In the genomic region with DNA sequence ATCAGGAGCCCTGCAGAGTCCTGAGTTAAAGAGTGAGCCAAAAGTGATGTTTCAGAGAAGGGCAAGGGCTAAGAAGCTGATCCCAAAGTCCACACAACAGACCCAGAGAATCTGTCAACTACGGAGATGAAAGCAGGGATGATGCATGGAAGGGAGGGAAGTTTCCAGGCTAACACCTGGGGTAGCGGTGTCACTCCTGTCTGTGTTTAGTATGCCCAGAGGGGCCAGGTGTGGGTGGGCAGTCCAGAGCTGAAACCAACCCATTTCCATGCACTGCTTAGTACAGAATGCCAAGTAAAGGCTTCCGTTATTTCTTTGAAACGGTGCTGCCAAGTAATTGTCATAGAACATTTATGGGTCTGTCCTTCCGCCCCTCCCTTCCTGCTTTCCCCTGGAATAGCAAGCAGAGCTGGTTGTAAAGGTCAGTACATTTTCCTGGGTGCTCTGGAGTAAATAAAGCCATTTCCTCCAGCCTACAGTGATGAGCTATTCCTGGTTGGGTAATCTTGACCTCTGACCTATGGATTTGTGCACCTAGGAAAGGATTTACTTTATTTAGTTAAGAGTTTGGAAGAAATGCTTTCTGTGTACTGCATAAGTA, we compare ENCODE assay signal across 9 cellular contexts. TPM values are rescaled to one million over a fixed set of nuclear protein-coding genes. Genes with fewer than 3 reads are reported as not detected.
A peak's percentile ranks its signal among the peaks of the same experiment; 100 is the strongest.
DNase-seq lines count a peak whose midpoint lies in the region; ATAC-seq, FAIRE-seq and TF ChIP-seq lines count a peak whose summit lies in the region.
"Not testable (repeated sequence)": the region's sequence is repeated elsewhere in the genome, so short reads cannot be mapped to it uniquely, and the experiment has no call there.
"Had no signal": no experiment of that assay in that cellular context is flagged by ENCODE, and none has a peak within 500 bp of the region (broad histone marks: within the 10 kb centered on the region; RNA-seq: fewer than 3 reads in every experiment).

No MANE protein-coding gene starts in this region.

- not testable (repeated sequence) for H3K4me3 ChIP-seq in HEK293 (ENCODE audit: low read depth, low read length); Panc1 (ENCODE audit: low read depth in 2 of 2, low read length in 2 of 2); colonic mucosa

- CTCF ChIA-PET in Calu3 (lab: Charles Lee) = interaction anchor here (0.6 to 1.9 kb wide), 14 partner anchors 12 to 826 kb away, joined by 3 to 26 read pairs (median 4); a partner anchor contains a TSS
- CTCF ChIA-PET in HEK293 (lab: Yijun Ruan, JAX) = interaction anchor here (0.6 to 2.5 kb wide), 26 partner anchors 10 to 816 kb away, joined by 3 to 29 read pairs (median 3); no protein-coding TSS in a partner anchor
- CTCF ChIA-PET in Panc1 (lab: Charles Lee) = interaction anchor here (0.7 to 1.9 kb wide), 5 partner anchors 61 to 1907 kb away, joined by 3 to 16 read pairs (median 5); no protein-coding TSS in a partner anchor

- ATAC-seq in Panc1 = peak; percentile 66
- ATAC-seq in Right ventricle myocardium inferior = peak; percentile 20
- peak; percentile 98 for ATAC-seq in left colon
- ATAC-seq in omental fat pad (ENCODE audit: low FRiP score) = peak; percentile 67

- H3K36me3 Mint-ChIP-seq in Calu3 (ENCODE audit: insufficient read depth, unreplicated experiment) = not testable (repeated sequence)

- peak; percentile 87 for FAIRE-seq in urothelium cell line (lab: Jason Lieb, UNC)

- peaks cover 14% of the 10 kb centered on the region for H3K4me1 Mint-ChIP-seq in Calu3 (ENCODE audit: low read depth, unreplicated experiment)

- not testable (repeated sequence) for H3K4me1 ChIP-seq in HEK293 (ENCODE audit: control insufficient read depth, insufficient read depth, low read length); Panc1 (ENCODE audit: control insufficient read depth, insufficient read depth, low read length); colonic mucosa

- not testable (repeated sequence) for BruUV-seq in Calu3 (replicated peaks; lab: Mats Ljungman, UMichigan)
- BruUV-seq in Panc1 (replicated peaks; lab: Mats Ljungman, UMichigan) = TSS peak; percentile 49

- not testable (repeated sequence) for H3K27me3 ChIP-seq in Panc1 (ENCODE audit: control insufficient read depth, insufficient read depth, low read length); colonic mucosa

- intact Hi-C loops in Calu3 (cut with micrococcal nuclease; ENCODE audit: unreplicated experiment) (loop anchor here (1.0 to 5.0 kb wide), 4 partner anchors 60 to 315 kb away; a partner anchor contains a TSS), Panc1 (cut with micrococcal nuclease; ENCODE audit: unreplicated experiment) (loop anchor here (1.0 to 5.0 kb wide), 2 partner anchors 174 to 325 kb away; no protein-coding TSS in a partner anchor), Right ventricle myocardium inferior (cut with DNase I) (loop anchor here (1.0 to 10.0 kb wide), 4 partner anchors 59 to 320 kb away; a partner anchor contains a TSS)
- intact Hi-C loops in colonic mucosa (cut with DNase I); left colon (cut with DNase I, micrococcal nuclease): not testable (repeated sequence)

- DNase-seq in Calu3 (peak; percentile 22), colonic mucosa (peak; percentile 53)
- DNase-seq in Panc1 (ENCODE audit: low read depth, low spot score); Right ventricle myocardium inferior (ENCODE audit: missing footprints); left colon; omental fat pad (ENCODE audit: low spot score); urothelium cell line (ENCODE audit: low spot score): not testable (repeated sequence)

- POLR2A ChIA-PET in HEK293 (lab: Yijun Ruan, JAX) = not testable (repeated sequence)
- POLR2A ChIA-PET in Panc1 (lab: Charles Lee) = interaction anchor here (0.7 kb wide), 1 partner anchor 126 kb away, joined by 4 read pairs; no protein-coding TSS in a partner anchor

- H3K27ac ChIP-seq in HEK293 (ENCODE audit: extremely low read depth, low read depth, low read length); Panc1 (ENCODE audit: low read length); colonic mucosa: not testable (repeated sequence)

- not testable (repeated sequence) for H3K9me3 ChIP-seq in HEK293 (ENCODE audit: control insufficient read depth, insufficient read depth, low read depth, low read length); Panc1 (ENCODE audit: control insufficient read depth, insufficient read depth, low read depth, low read length); colonic mucosa

- H3K9me3 Mint-ChIP-seq in Calu3 (ENCODE audit: low read depth, unreplicated experiment) = not testable (repeated sequence)

- not testable (repeated sequence) for H3K9ac ChIP-seq in colonic mucosa (ENCODE audit: low read depth in 2 of 2, low read length in 2 of 2)

- in situ Hi-C loops in Panc1 (cut with HindIII; ENCODE audit: low pct_unique_long_range_greater_than_20kb, low sequenced_read_pairs) = not testable (repeated sequence)

- not testable (repeated sequence) for TF ChIP-seq CTCF in Calu3 (IDR thresholded peaks at IDR 0.05; ENCODE audit: unreplicated experiment); HEK293 (tag by site-specific recombination; IDR thresholded peaks at IDR 0.05); Panc1 (IDR thresholded peaks at IDR 0.05); colonic mucosa (IDR thresholded peaks at IDR 0.05); omental fat pad (IDR thresholded peaks at IDR 0.05)

- H3K4me3 Mint-ChIP-seq in Calu3 (ENCODE audit: low read depth, unreplicated experiment) = not testable (repeated sequence)

- not testable (repeated sequence) for H3K36me3 ChIP-seq in HEK293 (ENCODE audit: control insufficient read depth in 2 of 2, insufficient read depth in 1 of 2, low read length in 2 of 2); Panc1 (ENCODE audit: control insufficient read depth, insufficient read depth, low read length); colonic mucosa

- H3K27me3 Mint-ChIP-seq in Calu3 (ENCODE audit: unreplicated experiment) = peaks cover 20% of the 10 kb centered on the region

- not testable (repeated sequence) for H3K27ac Mint-ChIP-seq in Calu3 (ENCODE audit: unreplicated experiment)

TF ChIP-seq in HEK293, 187 proteins besides CTCF, POLR2A, EP300 and RAD21:
- TF ChIP-seq ZBTB17 (tag by site-specific recombination; IDR thresholded peaks at IDR 0.05) = peak; percentile 24; the same call in 1 of the 2 replicates

RNA-seq across cellular contexts. Expression of a gene that starts 58.6 kb away (rescaled TPM):
- 4.9 and 6.4 TPM in 2 replicates for total RNA-seq in Calu3 (2022)
- 2.0 TPM for total RNA-seq in Panc1 (2021; ENCODE audit: unreplicated experiment)
- 1.1 TPM for polyA plus RNA-seq in Panc1 (2012; ENCODE audit: insufficient read length)
- 1 to 10 TPM; 1.6 to 2.3 TPM for total RNA-seq in colonic mucosa
- total RNA-seq in Right ventricle myocardium inferior = 5.5 TPM
- 1 to 10 TPM; 1.7 to 2.1 TPM for total RNA-seq in left colon
- 1 to 10 TPM in 1 of 4 donors, under 1 TPM in 3; 0.19 to 1.6 (median 0.37) TPM for total RNA-seq in omental fat pad
- total RNA-seq: CD8-positive, alpha-beta memory T cell had no signal
- polyA plus RNA-seq: CD8-positive, alpha-beta memory T cell had no signal

Comparison
In these comparisons a context has a peak if more than half of its experiments do, and no peak if none do; other contexts are left out.
1. ATAC-seq: peak in every context shown above with its lines; median percentile 98 in left colon; 67 in omental fat pad; 66 in Panc1; 20 in Right ventricle myocardium inferior.